21 cellular contexts compared by ENCODE assay signal in genomic region chr6:79375635-79376425, GRCh38.
"Had no signal": no experiment of that assay in that cellular context is flagged by ENCODE, and none has a peak within 500 bp of the region (broad histone marks: within the 10 kb centered on the region; RNA-seq: fewer than 3 reads in every experiment).

No MANE protein-coding gene starts in this region.

- H3K4me3 ChIP-seq: esophagus muscularis mucosa, gastroesophageal sphincter, heart left ventricle, left ventricle myocardium inferior, neural progenitor cell, right atrium auricular region, tibial artery, uterus had no signal

- H3K27ac ChIP-seq: esophagus muscularis mucosa, gastroesophageal sphincter, heart left ventricle, left ventricle myocardium inferior, neural progenitor cell, right atrium auricular region, tibial artery, uterus had no signal

- H3K9ac ChIP-seq: neural progenitor cell had no signal

- H3K36me3 Mint-ChIP-seq: activated naive CD8-positive, alpha-beta T cell treated with anti-CD3 and anti-CD28 coated beads for 36 hours; neural progenitor cell had no signal

- H3K36me3 ChIP-seq: esophagus muscularis mucosa, gastroesophageal sphincter, heart left ventricle, left ventricle myocardium inferior, neural progenitor cell, right atrium auricular region, tibial artery, uterus had no signal

- H2AFZ ChIP-seq: neural progenitor cell had no signal

- H3K4me2 ChIP-seq: neural progenitor cell had no signal

- H3K27ac Mint-ChIP-seq: activated CD4-positive, alpha-beta T cell treated with anti-CD3 and anti-CD28 coated beads, Interleukin-2, amount 10 ng/mL, durations not matched to agents 24 days and 14 days; activated CD8-positive, alpha-beta T cell treated with anti-CD3 and anti-CD28 coated beads for 36 hours; activated naive CD8-positive, alpha-beta T cell treated with anti-CD3 and anti-CD28 coated beads for 36 hours; activated T-helper 17 cell treated with anti-CD3 and anti-CD28 coated beads, Interleukin-2, amount 50 U/mL, for 72 hours; neural progenitor cell; progenitor cell of endocrine pancreas had no signal

- H3K4me3 Mint-ChIP-seq: activated CD4-positive, alpha-beta T cell treated with anti-CD3 and anti-CD28 coated beads, Interleukin-2, amount 10 ng/mL, durations not matched to agents 24 days and 14 days; activated CD8-positive, alpha-beta T cell treated with anti-CD3 and anti-CD28 coated beads for 36 hours; activated naive CD8-positive, alpha-beta T cell treated with anti-CD3 and anti-CD28 coated beads for 36 hours; activated T-helper 17 cell treated with anti-CD3 and anti-CD28 coated beads, Interleukin-2, amount 50 U/mL, for 72 hours; neural progenitor cell had no signal

- H3K27me3 ChIP-seq: esophagus muscularis mucosa, gastroesophageal sphincter, heart left ventricle, neural progenitor cell, right atrium auricular region, tibial artery, uterus had no signal

- DNase-seq: activated CD4-positive, alpha-beta T cell treated with anti-CD3 and anti-CD28 coated beads, Interleukin-2, amount 10 ng/mL, durations not matched to agents 24 days and 14 days; activated CD8-positive, alpha-beta T cell treated with anti-CD3 and anti-CD28 coated beads for 36 hours; activated naive CD4-positive, alpha-beta T cell; activated naive CD8-positive, alpha-beta T cell treated with anti-CD3 and anti-CD28 coated beads for 36 hours; activated T-cell treated with anti-CD3 and anti-CD28 coated beads, Interleukin-2, amount 50 U/mL, for 1 hour; amniotic stem cell; effector CD4-positive, alpha-beta T cell; heart left ventricle; left ventricle myocardium inferior; mammary epithelial cell; stimulated activated CD4-positive, alpha-beta T cell treated with anti-CD3 and anti-CD28 coated beads, Interleukin-2, amount 100 ng/mL, for 24 hours; stimulated activated naive CD4-positive, alpha-beta T cell treated with Interleukin-2 at 50 U/mL for 16 hours; substantia nigra; tibial artery; uterus had no signal

- H3K9me3 ChIP-seq: gastroesophageal sphincter, tibial artery, uterus had no signal

- H3K9me3 Mint-ChIP-seq: activated CD4-positive, alpha-beta T cell treated with anti-CD3 and anti-CD28 coated beads, Interleukin-2, amount 10 ng/mL, durations not matched to agents 24 days and 14 days; activated CD8-positive, alpha-beta T cell treated with anti-CD3 and anti-CD28 coated beads for 36 hours; activated naive CD8-positive, alpha-beta T cell treated with anti-CD3 and anti-CD28 coated beads for 36 hours; activated T-helper 17 cell treated with anti-CD3 and anti-CD28 coated beads, Interleukin-2, amount 50 U/mL, for 72 hours; neural progenitor cell had no signal

- H3K4me1 ChIP-seq: gastroesophageal sphincter, right atrium auricular region, uterus had no signal

- ATAC-seq: activated CD8-positive, alpha-beta T cell treated with anti-CD3 and anti-CD28 coated beads for 36 hours; activated T-helper 17 cell treated with anti-CD3 and anti-CD28 coated beads, Interleukin-2, amount 50 U/mL, for 72 hours; gastroesophageal sphincter; heart left ventricle had no signal

- H3K27me3 Mint-ChIP-seq: progenitor cell of endocrine pancreas had no signal
